In genomic region chr11:64846998-64847666, GRCh38 we compare ENCODE assay signal across 8 cellular contexts. TPM values are rescaled to one million over a fixed set of nuclear protein-coding genes. Genes with fewer than 3 reads are reported as not detected.
A peak's percentile ranks its signal among the peaks of the same experiment; 100 is the strongest.
DNase-seq lines count a peak whose midpoint lies in the region; ATAC-seq and TF ChIP-seq lines count a peak whose summit lies in the region.

No MANE protein-coding gene starts in this region.

- no peak overlapping the region for H3K27ac ChIP-seq in effector memory CD4-positive, alpha-beta T cell (ENCODE audit: insufficient read depth, low read length, poor library complexity, severe bottlenecking)

- no peaks in the 10 kb centered on the region for H3K27me3 ChIP-seq in Caco-2 (replicated peaks; ENCODE audit: control insufficient read depth, insufficient read depth, low read length)
- no peaks in the 10 kb centered on the region for H3K27me3 ChIP-seq in effector memory CD4-positive, alpha-beta T cell (replicated peaks; ENCODE audit: control insufficient read depth, insufficient read depth, low read length, poor library complexity, severe bottlenecking)

- TF ChIP-seq CTCF in Caco-2 (IDR thresholded peaks at IDR 0.05; ENCODE audit: insufficient read depth in 1 of 2, low read depth in 1 of 2, low read length in 1 of 2, severe bottlenecking in 1 of 2, unreplicated experiment in 1 of 2), result peak; percentile 95 to 99

- H3K27ac Mint-ChIP-seq in Caco-2 (ENCODE audit: unreplicated experiment), result no peak overlapping the region
- H3K27ac Mint-ChIP-seq in memory B cell, result peak overlapping the region; percentile 15

- H3K4me3 ChIP-seq in Caco-2 (ENCODE audit: low read depth, low read length), result no peak overlapping the region
- H3K4me3 ChIP-seq in effector memory CD4-positive, alpha-beta T cell (ENCODE audit: insufficient read depth, low read depth, low read length, poor library complexity, severe bottlenecking), result no peak overlapping the region

- BruUV-seq in Caco-2 (replicated peaks; lab: Mats Ljungman, UMichigan), result no TSS peak

- H3K4me1 ChIP-seq in Caco-2, result peaks cover 34% of the 10 kb centered on the region
- peaks cover 41% of the 10 kb centered on the region for H3K4me1 ChIP-seq in effector memory CD4-positive, alpha-beta T cell (ENCODE audit: control insufficient read depth, insufficient read depth, low read length, poor library complexity, severe bottlenecking)

- H3K36me3 Mint-ChIP-seq in Caco-2 (ENCODE audit: insufficient read depth, unreplicated experiment), result peaks cover 45% of the 10 kb centered on the region
- no peaks in the 10 kb centered on the region for H3K36me3 Mint-ChIP-seq in memory B cell

- H3K4me3 Mint-ChIP-seq in Caco-2 (ENCODE audit: unreplicated experiment) (no peak overlapping the region), memory B cell (peak overlapping the region; percentile 49)

- CTCF ChIA-PET in Caco-2 (lab: Charles Lee), result interaction anchor here (1.2 to 4.9 kb wide), 6 partner anchors 23 to 150 kb away, joined by 3 to 51 read pairs (median 10); partner anchors contain the start of genes BATF2 and EHD1

- ATAC-seq in memory B cell (ENCODE audit: low read depth) (peak; percentile 17), GM21390 (IDR thresholded peaks at IDR 0.05; ENCODE audit: unreplicated experiment) (no peak)

- intact Hi-C loops in Caco-2 (cut with micrococcal nuclease; ENCODE audit: unreplicated experiment), result loop anchor here (1.0 to 5.0 kb wide), 7 partner anchors 31 to 271 kb away; partner anchors contain the start of genes ATG2A, BATF2 and EHD1

- no peaks in the 10 kb centered on the region for H3K9me3 Mint-ChIP-seq in Caco-2 (ENCODE audit: unreplicated experiment)
- H3K9me3 Mint-ChIP-seq in memory B cell, result no peaks in the 10 kb centered on the region

- POLR2A ChIA-PET in Caco-2 (lab: Charles Lee), result interaction anchor here (1.5 kb wide), 1 partner anchor 20 kb away, joined by 3 read pairs; no protein-coding TSS in a partner anchor

- H3K27me3 Mint-ChIP-seq in Caco-2 (ENCODE audit: insufficient read depth, unreplicated experiment) (no peaks in the 10 kb centered on the region), memory B cell (no peaks in the 10 kb centered on the region)

- H3K4me1 Mint-ChIP-seq in Caco-2 (ENCODE audit: low read depth, unreplicated experiment), result peaks cover 31% of the 10 kb centered on the region
- H3K4me1 Mint-ChIP-seq in memory B cell, result peaks cover 43% of the 10 kb centered on the region

- peak; percentile 96 to 98 for DNase-seq in Caco-2
- peak; percentile 92 for DNase-seq in HuH-7 (ENCODE audit: low spot score)
- peak; percentile 92 for DNase-seq in NOMO-1 treated with DMSO at 0.1 percent for 48 hours (lab: John Stamatoyannopoulos, UW; ENCODE audit: unreplicated experiment)
- peak; percentile 98 for DNase-seq in activated CD8-positive, alpha-beta memory T cell treated with anti-CD3 and anti-CD28 coated beads for 24 hours
- peak; percentile 77 to 89 (median 87) for DNase-seq in effector memory CD4-positive, alpha-beta T cell
- peak; percentile 88 to 91 for DNase-seq in memory B cell (ENCODE audit: low spot score in 2 of 2)
- DNase-seq in stimulated activated CD8-positive, alpha-beta memory T cell treated with anti-CD3 and anti-CD28 coated beads, Interleukin-12 subunit alpha, Interleukin-12 subunit beta, amount 100 ng/mL, for 4 hours (ENCODE audit: low read depth), result peak; percentile 76

- no peaks in the 10 kb centered on the region for H3K9me3 ChIP-seq in Caco-2
- no peaks in the 10 kb centered on the region for H3K9me3 ChIP-seq in effector memory CD4-positive, alpha-beta T cell (ENCODE audit: control insufficient read depth, low read length)

- H3K36me3 ChIP-seq in Caco-2 (ENCODE audit: control insufficient read depth, insufficient read depth, low read length), result no peaks in the 10 kb centered on the region; the same call in 1 of the 2 replicates
- peaks cover 5% of the 10 kb centered on the region for H3K36me3 ChIP-seq in effector memory CD4-positive, alpha-beta T cell (ENCODE audit: control insufficient read depth, insufficient read depth, low read length)

RNA-seq across cellular contexts. Expression of gene CDC42BPG, which starts 2.7 kb away (rescaled TPM):
- total RNA-seq in Caco-2 (2022), result 29.1 and 36.0 TPM in 2 replicates

RNA-seq across cellular contexts. Expression of gene EHD1, which starts 31.3 kb away (rescaled TPM):
- 123 and 129 TPM in 2 replicates for total RNA-seq in Caco-2 (2022)

RNA-seq across cellular contexts. Expression of gene MEN1, which starts 36.8 kb away (rescaled TPM):
- total RNA-seq in Caco-2 (2022), result 32.7 and 36.8 TPM in 2 replicates

RNA-seq across cellular contexts. Expression of gene MAP4K2, which starts 44.1 kb away (rescaled TPM):
- total RNA-seq in Caco-2 (2022), result 16.8 and 21.4 TPM in 2 replicates
